28 cellular contexts compared by ENCODE assay signal in genomic region chr20:51238675-51239305, GRCh38.
"Had no signal": no experiment of that assay in that cellular context is flagged by ENCODE, and none has a peak within 500 bp of the region (broad histone marks: within the 10 kb centered on the region; RNA-seq: fewer than 3 reads in every experiment).

No MANE protein-coding gene starts in this region.

- H2AFZ ChIP-seq: parathyroid adenoma had no signal

- H3K27ac Mint-ChIP-seq: effector memory CD8-positive, alpha-beta T cell; immature natural killer cell; natural killer cell treated with Interleukin-12 subunit alpha and Interleukin-12 subunit beta and Interleukin-15 and Interleukin-18, amount 100 ng/mL, for 72 hours; progenitor cell of endocrine pancreas; stimulated activated naive B cell treated with anti-CD40 and anti-IgM and Interleukin-4, amounts not matched to agents 10 μg/mL and 1 μg/mL and 100 μg/mL, for 72 hours; stimulated activated naive CD8-positive, alpha-beta T cell treated with anti-CD3 and anti-CD28 coated beads, Interleukin-15, amount 100 ng/mL, for 72 hours had no signal

- H3K4me1 Mint-ChIP-seq: immature natural killer cell; naive B cell; stimulated activated naive B cell treated with anti-CD40 and anti-IgM and Interleukin-4, amounts not matched to agents 10 μg/mL and 1 μg/mL and 100 μg/mL, for 72 hours; stimulated activated naive CD8-positive, alpha-beta T cell treated with anti-CD3 and anti-CD28 coated beads, Interleukin-15, amount 100 ng/mL, for 72 hours had no signal

- H3K4me3 ChIP-seq: coronary artery, esophagus squamous epithelium, lower lobe of right lung, mucosa of descending colon, neural progenitor cell, sigmoid colon, skin epidermis, spleen, suprapubic skin, transverse colon had no signal

- H3K9me3 ChIP-seq: lower lobe of right lung, suprapubic skin had no signal

- H3K36me3 ChIP-seq: esophagus squamous epithelium, lower lobe of right lung, neural progenitor cell, sigmoid colon, spleen, suprapubic skin, transverse colon had no signal

- H3K27ac ChIP-seq: coronary artery, esophagus squamous epithelium, lower lobe of right lung, neural progenitor cell, parathyroid adenoma, sigmoid colon, skin epidermis, spleen, suprapubic skin, transverse colon had no signal

- FAIRE-seq: endometrium had no signal

- H3K27me3 ChIP-seq: neural progenitor cell had no signal

- H3K79me2 ChIP-seq: parathyroid adenoma had no signal

- H3K9ac ChIP-seq: neural progenitor cell, parathyroid adenoma had no signal

- ATAC-seq: effector memory CD8-positive, alpha-beta T cell; left colon; left ventricle myocardium superior; lower lobe of right lung; mucosa of descending colon; natural killer cell treated with Interleukin-12 subunit alpha and Interleukin-12 subunit beta and Interleukin-15 and Interleukin-18, amount 100 ng/mL, for 72 hours; stimulated activated naive B cell treated with anti-CD40 and anti-IgM and Interleukin-4, amounts not matched to agents 10 μg/mL and 1 μg/mL and 100 μg/mL, for 72 hours; stimulated activated naive CD8-positive, alpha-beta T cell treated with anti-CD3 and anti-CD28 coated beads, Interleukin-15, amount 100 ng/mL, for 72 hours had no signal

- H3K4me3 Mint-ChIP-seq: effector memory CD8-positive, alpha-beta T cell; immature natural killer cell; naive B cell; natural killer cell treated with Interleukin-12 subunit alpha and Interleukin-12 subunit beta and Interleukin-15 and Interleukin-18, amount 100 ng/mL, for 72 hours; neural progenitor cell; stimulated activated naive B cell treated with anti-CD40 and anti-IgM and Interleukin-4, amounts not matched to agents 10 μg/mL and 1 μg/mL and 100 μg/mL, for 72 hours; stimulated activated naive CD8-positive, alpha-beta T cell treated with anti-CD3 and anti-CD28 coated beads, Interleukin-15, amount 100 ng/mL, for 72 hours had no signal

- H3K4me2 ChIP-seq: neural progenitor cell had no signal

- DNase-seq: dermis blood vessel endothelial cell; effector memory CD8-positive, alpha-beta T cell; erythroblast; esophagus squamous epithelium; foreskin melanocyte; glutamatergic neuron; hypothalamus; immature natural killer cell; islet precursor cell; kidney glomerular epithelial cell; left colon; left ventricle myocardium superior; lower lobe of right lung; mucosa of descending colon; naive B cell; sigmoid colon; spleen; stimulated activated naive B cell treated with anti-CD40 and anti-IgM and Interleukin-4, amounts not matched to agents 10 μg/mL and 1 μg/mL and 100 μg/mL, for 72 hours; stimulated activated naive CD8-positive, alpha-beta T cell treated with anti-CD3 and anti-CD28 coated beads, Interleukin-15, amount 100 ng/mL, for 72 hours; transverse colon had no signal

- H3K36me3 Mint-ChIP-seq: immature natural killer cell, neural progenitor cell had no signal

- H3K4me1 ChIP-seq: esophagus squamous epithelium, lower lobe of right lung, parathyroid adenoma, sigmoid colon, spleen, suprapubic skin, transverse colon had no signal
